Comparison of ENCODE assay signal across 8 cellular contexts in genomic region chr16:75550211-75550662, GRCh38. TPM values are rescaled to one million over a fixed set of nuclear protein-coding genes. Genes with fewer than 3 reads are reported as not detected.
DNase-seq lines count a peak whose midpoint lies in the region; ATAC-seq lines count a peak whose summit lies in the region.

No MANE protein-coding gene starts in this region.

- H3K79me1 ChIP-seq in mesenchymal stem cell (replicated peaks; ENCODE audit: low read length, poor library complexity, severe bottlenecking), result peaks cover 8% of the 10 kb centered on the region

- no peak overlapping the region for H2AK5ac ChIP-seq in mesenchymal stem cell (ENCODE audit: low read length, severe bottlenecking)

- H4K91ac ChIP-seq in mesenchymal stem cell (ENCODE audit: low read length), result peak overlapping the region; percentile 3

- H3K27ac ChIP-seq in duodenal mucosa (ENCODE audit: low read depth, low read length) (no peak overlapping the region), mesenchymal stem cell (ENCODE audit: low read length, poor library complexity, severe bottlenecking) (no peak overlapping the region)

- peak overlapping the region; percentile 50 to 69 for H3K4me3 ChIP-seq in duodenal mucosa (ENCODE audit: low read depth in 1 of 2, low read length in 2 of 2)
- H3K4me3 ChIP-seq in mesenchymal stem cell (ENCODE audit: insufficient read depth in 1 of 2, low read depth in 1 of 2, low read length in 2 of 2), result no peak overlapping the region

- no peak overlapping the region for H2BK15ac ChIP-seq in mesenchymal stem cell (ENCODE audit: low read depth, poor library complexity, severe bottlenecking)

- H3K18ac ChIP-seq in mesenchymal stem cell (ENCODE audit: low read depth in 1 of 2, low read length in 2 of 2), result no peak overlapping the region

- H3K14ac ChIP-seq in mesenchymal stem cell (ENCODE audit: low read length in 2 of 2), result no peak overlapping the region

- H3K9ac ChIP-seq in duodenal mucosa (ENCODE audit: low read depth in 1 of 2, low read length in 2 of 2) (peak overlapping the region; percentile 12 to 39), mesenchymal stem cell (ENCODE audit: low read length) (no peak overlapping the region)

- no peak overlapping the region for H2BK5ac ChIP-seq in mesenchymal stem cell (ENCODE audit: low read depth, low read length, poor library complexity, severe bottlenecking)

- H3K36me3 ChIP-seq in duodenal mucosa (ENCODE audit: control insufficient read depth in 1 of 2, insufficient read depth in 2 of 2, low read length in 2 of 2) (no peaks in the 10 kb centered on the region), mesenchymal stem cell (ENCODE audit: control insufficient read depth in 1 of 2, insufficient read depth in 2 of 2, low read depth in 1 of 2, low read length in 2 of 2) (no peaks in the 10 kb centered on the region)

- ATAC-seq in GM19023 (IDR thresholded peaks at IDR 0.05; ENCODE audit: unreplicated experiment) (peak; percentile 80), HG03097 (IDR thresholded peaks at IDR 0.05; ENCODE audit: low FRiP score, unreplicated experiment) (peak; percentile 77)

- 85% methylated on average over 6 of the region's 7 CpGs for WGBS in mesenchymal stem cell

- peak overlapping the region; percentile 60 for H4K8ac ChIP-seq in mesenchymal stem cell (ENCODE audit: low read length)

- DNase-seq in COR-L47 (lab: John Stamatoyannopoulos, UW) (peak; percentile 44), RPMI8226 (peak; percentile 56), mesenchymal stem cell (peak; percentile 49), LoVo (ENCODE audit: low spot score) (no peak)
- DNase-seq in activated effector memory CD4-positive, alpha-beta T cell treated with anti-CD3 and anti-CD28 coated beads, Interleukin-2, amount 50 U/mL, for 16 hours, result no peak

- no peaks in the 10 kb centered on the region for H3K9me3 ChIP-seq in duodenal mucosa (ENCODE audit: control insufficient read depth in 1 of 2, low read length in 2 of 2)
- H3K9me3 ChIP-seq in mesenchymal stem cell (ENCODE audit: control insufficient read depth, low read length), result no peaks in the 10 kb centered on the region

- H3K4ac ChIP-seq in mesenchymal stem cell (ENCODE audit: low read depth in 1 of 2, low read length in 2 of 2), result no peak overlapping the region

- no peak overlapping the region for H3K23ac ChIP-seq in mesenchymal stem cell (ENCODE audit: low read length in 2 of 2)

- H2BK120ac ChIP-seq in mesenchymal stem cell (ENCODE audit: low read depth, low read length), result no peak overlapping the region

- H2AFZ ChIP-seq in mesenchymal stem cell (ENCODE audit: low read depth, low read length), result no peak overlapping the region

- H3K4me1 ChIP-seq in duodenal mucosa (ENCODE audit: control insufficient read depth in 1 of 2, insufficient read depth in 2 of 2, low read length in 2 of 2), result peaks cover 5 to 9% of the 10 kb centered on the region in 2 donors
- H3K4me1 ChIP-seq in mesenchymal stem cell (ENCODE audit: control insufficient read depth, insufficient read depth, low read depth, low read length), result peaks cover 3% of the 10 kb centered on the region

- no peak overlapping the region for H3K4me2 ChIP-seq in mesenchymal stem cell (ENCODE audit: low read length, poor library complexity, severe bottlenecking)

- no peak overlapping the region for H2BK12ac ChIP-seq in mesenchymal stem cell (ENCODE audit: low read length in 2 of 2)

- H3K27me3 ChIP-seq in duodenal mucosa (ENCODE audit: control insufficient read depth in 1 of 2, insufficient read depth in 2 of 2, low read length in 2 of 2) (no peaks in the 10 kb centered on the region), mesenchymal stem cell (ENCODE audit: control insufficient read depth in 1 of 2, insufficient read depth in 1 of 2, low read length in 2 of 2) (no peaks in the 10 kb centered on the region)

RNA-seq across cellular contexts. Expression of gene TMEM231, which starts 5.8 kb away (rescaled TPM):
- 14.5 TPM for polyA plus RNA-seq in mesenchymal stem cell (2013, experiment 1 of 2)
- 17.1 TPM for polyA plus RNA-seq in mesenchymal stem cell (2013, experiment 2 of 2)

RNA-seq across cellular contexts. Expression of gene CHST5, which starts 14.3 kb away (rescaled TPM):
- polyA plus RNA-seq in mesenchymal stem cell (2013, experiment 1 of 2), result 0.06 TPM
- polyA plus RNA-seq in mesenchymal stem cell (2013, experiment 2 of 2), result 0.03 TPM

RNA-seq across cellular contexts. Expression of gene GABARAPL2, which starts 15.9 kb away (rescaled TPM):
- 86.7 TPM for polyA plus RNA-seq in mesenchymal stem cell (2013, experiment 1 of 2)
- polyA plus RNA-seq in mesenchymal stem cell (2013, experiment 2 of 2), result 91.2 TPM

RNA-seq across cellular contexts. Expression of gene CHST6, which starts 55.0 kb away (rescaled TPM):
- 0.26 TPM for polyA plus RNA-seq in mesenchymal stem cell (2013, experiment 1 of 2)
- polyA plus RNA-seq in mesenchymal stem cell (2013, experiment 2 of 2), result 0.32 TPM

Comparison
In these comparisons a context has a peak if more than half of its experiments do, and no peak if none do; other contexts are left out.
1. DNase-seq: peak in COR-L47 (single experiment), RPMI8226 (single experiment) and mesenchymal stem cell (single experiment); none in LoVo (single experiment) and activated effector memory CD4-positive, alpha-beta T cell treated with anti-CD3 and anti-CD28 coated beads, Interleukin-2, amount 50 U/mL, for 16 hours (single experiment).
2. H3K4me3 ChIP-seq: peak in duodenal mucosa (2 of 2); none in mesenchymal stem cell (0 of 2).